Comparison of ENCODE assay signal across 8 cellular contexts in the genomic region with DNA sequence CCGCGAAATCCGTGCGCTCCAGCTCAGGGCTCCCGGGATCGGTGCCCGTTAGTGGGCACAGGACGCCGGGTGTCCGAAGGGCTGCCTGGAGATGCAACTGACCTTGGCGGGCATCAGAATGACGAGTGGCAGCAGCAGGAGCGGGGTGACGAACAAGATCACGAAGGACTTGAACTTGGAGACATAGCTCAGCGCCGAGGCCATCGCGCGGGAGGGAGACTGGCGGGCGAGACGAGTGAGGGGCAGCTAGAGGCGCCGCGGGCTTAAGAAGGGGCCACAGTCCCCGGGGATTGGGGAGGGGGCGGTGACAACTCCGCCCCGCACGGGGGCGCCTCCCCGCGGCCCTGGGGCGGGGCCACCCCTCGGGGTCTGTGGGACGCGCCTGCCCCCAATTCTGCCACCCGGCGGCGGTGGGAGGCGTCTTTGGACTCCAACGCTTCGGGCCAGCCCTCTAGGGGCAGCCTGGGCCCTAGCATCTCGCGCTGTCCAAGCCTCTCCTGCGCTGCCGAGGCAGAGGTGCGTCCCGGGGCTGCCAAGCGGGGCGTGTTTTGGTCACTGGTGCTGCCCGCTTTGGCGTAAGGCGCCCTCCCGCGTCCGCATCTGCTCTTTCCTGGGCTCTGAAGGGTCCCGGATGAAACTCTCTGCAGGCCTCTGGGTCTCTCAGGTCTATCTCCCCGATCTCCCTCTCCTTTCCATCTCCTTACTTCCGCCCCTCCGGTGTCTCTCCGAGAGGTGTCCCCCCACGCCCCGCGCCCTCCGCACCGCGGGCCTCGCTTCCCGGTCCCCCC. TPM values are rescaled to one million over a fixed set of nuclear protein-coding genes. Genes with fewer than 3 reads are reported as not detected.
DNase-seq lines count a peak whose midpoint lies in the region; ATAC-seq and TF ChIP-seq lines count a peak whose summit lies in the region.

A gene (minus strand): TSS at position 240 of the 788 bp plus-strand sequence. CDS start 36 bp downstream, at position 204.

- no peaks in the 10 kb centered on the region for H3K36me3 ChIP-seq in neutrophil

- H3K9me3 Mint-ChIP-seq in activated CD4-positive, alpha-beta T cell treated with anti-CD3 and anti-CD28 coated beads for 36 hours (ENCODE audit: low read depth) = no peaks in the 10 kb centered on the region

- H3K36me3 Mint-ChIP-seq in activated CD4-positive, alpha-beta T cell treated with anti-CD3 and anti-CD28 coated beads for 36 hours (ENCODE audit: low read depth) = no peaks in the 10 kb centered on the region
- peaks cover 4% of the 10 kb centered on the region for H3K36me3 Mint-ChIP-seq in T-helper 17 cell (ENCODE audit: low read depth)

- no peak for ATAC-seq in activated CD4-positive, alpha-beta T cell treated with anti-CD3 and anti-CD28 coated beads for 36 hours
- no peak for ATAC-seq in T-helper 17 cell
- no peak for ATAC-seq in HG02852 (IDR thresholded peaks at IDR 0.05; ENCODE audit: unreplicated experiment)

- CTCF ChIA-PET in activated CD4-positive, alpha-beta T cell treated with anti-CD3 and anti-CD28 coated beads for 36 hours (lab: Charles Lee) = interaction anchor here (0.6 to 1.2 kb wide), 4 partner anchors 11 to 130 kb away, joined by 3 to 4 read pairs (median 3); no protein-coding TSS in a partner anchor

- H3K4me3 ChIP-seq in fibroblast of the aortic adventitia (ENCODE audit: low read depth, low read length) (peak within 1 kb of the TSS; percentile 28), neutrophil (ENCODE audit: low read depth in 1 of 2, low read length in 1 of 2) (no peak within 1 kb of the TSS)

- H3K4me3 Mint-ChIP-seq in activated CD4-positive, alpha-beta T cell treated with anti-CD3 and anti-CD28 coated beads for 36 hours = peak within 1 kb of the TSS; percentile 49
- H3K4me3 Mint-ChIP-seq in T-helper 17 cell = peak within 1 kb of the TSS; percentile 76

- peak within 1 kb of the TSS; percentile 50 for H3K27ac ChIP-seq in neutrophil

- no peak within 1 kb of the TSS for H3K27ac Mint-ChIP-seq in activated CD4-positive, alpha-beta T cell treated with anti-CD3 and anti-CD28 coated beads for 36 hours
- no peak within 1 kb of the TSS for H3K27ac Mint-ChIP-seq in T-helper 17 cell

- peak; percentile 50 for TF ChIP-seq CTCF in fibroblast of the aortic adventitia (IDR thresholded peaks at IDR 0.05; ENCODE audit: insufficient read depth, low read length)
- no peak for TF ChIP-seq CTCF in neutrophil (IDR thresholded peaks at IDR 0.05)

- peaks cover 87% of the 10 kb centered on the region for H3K27me3 ChIP-seq in neutrophil

- peak; percentile 37 for DNase-seq in activated CD4-positive, alpha-beta T cell treated with anti-CD3 and anti-CD28 coated beads for 36 hours
- no peak for DNase-seq in activated CD4-positive, alpha-beta T cell treated with anti-CD3 and anti-CD28 coated beads, Interleukin-2, amount 50 U/mL, for 1 hour
- DNase-seq in T-helper 17 cell = no peak
- peak; percentile 6 for DNase-seq in fibroblast of the aortic adventitia (ENCODE audit: low read depth)
- no peak for DNase-seq in NCI-H2107 treated with DMSO at 0.1 percent for 48 hours (lab: John Stamatoyannopoulos, UW; ENCODE audit: unreplicated experiment)
- DNase-seq in NCI-H1417 treated with DMSO at 0.1 percent for 48 hours (lab: John Stamatoyannopoulos, UW) = no peak

- intact Hi-C loops in activated CD4-positive, alpha-beta T cell treated with anti-CD3 and anti-CD28 coated beads for 36 hours (cut with DNase I, micrococcal nuclease) = no loop called here

- peaks cover 57% of the 10 kb centered on the region for H3K27me3 Mint-ChIP-seq in activated CD4-positive, alpha-beta T cell treated with anti-CD3 and anti-CD28 coated beads for 36 hours
- H3K27me3 Mint-ChIP-seq in T-helper 17 cell = peaks cover 83% of the 10 kb centered on the region

- H3K4me1 ChIP-seq in neutrophil (ENCODE audit: control insufficient read depth in 1 of 2, insufficient read depth in 1 of 2, low read depth in 1 of 2, low read length in 1 of 2) = peaks cover 19 to 26% of the 10 kb centered on the region in 2 experiments

- no peaks in the 10 kb centered on the region for H3K9me3 ChIP-seq in T-helper 17 cell (ENCODE audit: control insufficient read depth, low read length, poor library complexity, severe bottlenecking)
- no peaks in the 10 kb centered on the region for H3K9me3 ChIP-seq in neutrophil

- POLR2A ChIA-PET in activated CD4-positive, alpha-beta T cell treated with anti-CD3 and anti-CD28 coated beads for 36 hours (lab: Charles Lee) = no interaction called here

- peaks cover 11% of the 10 kb centered on the region for H3K4me1 Mint-ChIP-seq in activated CD4-positive, alpha-beta T cell treated with anti-CD3 and anti-CD28 coated beads for 36 hours
- H3K4me1 Mint-ChIP-seq in T-helper 17 cell = peaks cover 16% of the 10 kb centered on the region

RNA-seq across cellular contexts. Expression of the gene that starts here (rescaled TPM):
- total RNA-seq in activated CD4-positive, alpha-beta T cell treated with anti-CD3 and anti-CD28 coated beads for 36 hours = not detected
- not detected for total RNA-seq in T-helper 17 cell
- not detected in 2 replicates for total RNA-seq in fibroblast of the aortic adventitia (ENCODE audit: low replicate concordance)

Comparison
In these comparisons a context has a peak if more than half of its experiments do, and no peak if none do; other contexts are left out.
1. Peak in DNase-seq in activated CD4-positive, alpha-beta T cell treated with anti-CD3 and anti-CD28 coated beads for 36 hours; RNA of the gene not detected or under 1 TPM.
2. Peak in DNase-seq and H3K4me3 ChIP-seq in fibroblast of the aortic adventitia; RNA of the gene not detected or under 1 TPM.